Comparison of ENCODE assay signal across 26 cellular contexts in the genomic region with DNA sequence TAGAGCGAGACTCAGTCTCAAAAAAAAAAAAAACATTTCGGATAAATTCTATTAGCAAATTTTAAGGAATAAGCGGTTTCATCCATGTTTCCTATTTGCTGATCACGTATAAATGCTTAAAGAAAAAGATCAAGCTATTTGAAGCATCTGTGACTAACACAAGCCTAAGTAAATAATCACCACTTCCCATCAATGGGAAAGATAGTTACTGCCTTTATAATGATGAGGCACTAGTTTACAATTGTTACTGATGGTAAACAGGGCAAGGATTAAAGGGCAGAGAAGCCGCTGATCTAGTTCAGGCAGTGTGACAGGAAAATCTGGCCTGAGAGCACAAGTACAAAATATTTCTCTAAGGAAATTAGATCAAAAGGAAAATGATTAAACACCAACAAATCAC. TPM values are rescaled to one million over a fixed set of nuclear protein-coding genes. Genes with fewer than 3 reads are reported as not detected.
A peak's percentile ranks its signal among the peaks of the same experiment; 100 is the strongest.
DNase-seq lines count a peak whose midpoint lies in the region; ATAC-seq, FAIRE-seq and TF ChIP-seq lines count a peak whose summit lies in the region.
"Had no signal": no experiment of that assay in that cellular context is flagged by ENCODE, and none has a peak within 500 bp of the region (broad histone marks: within the 10 kb centered on the region; RNA-seq: fewer than 3 reads in every experiment).

No MANE protein-coding gene starts in this region.

- H3K9me3 Mint-ChIP-seq in activated T-cell treated with anti-CD3 and anti-CD28 coated beads, Interleukin-2, amount 50 U/mL, for 24 hours = no peaks in the 10 kb centered on the region
- H3K9me3 Mint-ChIP-seq in chondrocyte (ENCODE audit: low read depth) (no peaks in the 10 kb centered on the region), nephron progenitor cell (no peaks in the 10 kb centered on the region)
- H3K9me3 Mint-ChIP-seq in activated T-helper 2 cell treated with anti-CD3 and anti-CD28 coated beads, Interferon-gamma antibody, Interleukin-2, Interleukin-4, amounts not matched to agents 10 μg/mL and 5 μg/mL and 100 μg/mL, durations not matched to agents 14 hours and 24 hours and 36 hours = no peaks in the 10 kb centered on the region
- H3K9me3 Mint-ChIP-seq: GM23338 had no signal

- CTCF ChIA-PET in HepG2 (lab: Yijun Ruan, JAX; ENCODE audit: low intra/inter-chr PET ratio, low total read pairs) = no interaction called here

- no peak overlapping the region; the same call in 1 of the 2 replicates for H3K9ac ChIP-seq in HepG2 (ENCODE audit: insufficient read depth, low read depth, low read length)
- H3K9ac ChIP-seq: KMS-11 had no signal

- FAIRE-seq in HepG2 (lab: Jason Lieb, UNC) = no peak
- FAIRE-seq: D721Med had no signal

- DNase-seq in activated T-cell treated with anti-CD3 and anti-CD28 coated beads, Interleukin-2, amount 50 U/mL, for 24 hours = no peak
- no peak for DNase-seq in activated T-cell treated with anti-CD3 and anti-CD28 coated beads for 4 hours
- no peak for DNase-seq in chondrocyte (ENCODE audit: low spot score)
- peak; percentile 75 for DNase-seq in HepG2 (ENCODE audit: low spot score)
- no peak for DNase-seq in RKO (ENCODE audit: low spot score)
- DNase-seq in activated T-helper 2 cell treated with anti-CD3 and anti-CD28 coated beads, Interferon-gamma antibody, Interleukin-2, Interleukin-4, amounts not matched to agents 10 μg/mL and 5 μg/mL and 100 μg/mL, durations not matched to agents 14 hours and 24 hours and 36 hours (ENCODE audit: low spot score) = no peak
- no peak for DNase-seq in nephron progenitor cell
- DNase-seq: 8988T; AML-193; C1 segment of cervical spinal cord; DMS79 treated with DMSO at 0.1 percent for 48 hours; NCI-H1105; NCI-H1694; NCI-H2081; NCI-H2171; NCI-H345; NCI-H524; NCI-H774; NK-92 treated with Interleukin-12 subunit alpha and Interleukin-12 subunit beta, amount 100 ng/mL, for 24 hours; SJCRH30 had no signal

- TF ChIP-seq RAD21 in HepG2 (CRISPR knock-in tag; IDR thresholded peaks at IDR 0.05) = no peak

- in situ Hi-C loops in HepG2 (cut with HindIII; ENCODE audit: extremely low pct_ligation_motif_present, low pct_unique_long_range_greater_than_20kb) = no loop called here

- H3K27ac ChIP-seq in HepG2 (ENCODE audit: extremely low read length, insufficient read depth, low read length) = peak overlapping the region; percentile 64
- H3K27ac ChIP-seq: KMS-11, SJCRH30 had no signal

- no peaks in the 10 kb centered on the region for H3K9me3 ChIP-seq in HepG2 (ENCODE audit: low read length)
- H3K9me3 ChIP-seq: HAP-1, SJCRH30 had no signal

- H3K27me3 Mint-ChIP-seq in activated T-cell treated with anti-CD3 and anti-CD28 coated beads, Interleukin-2, amount 50 U/mL, for 24 hours = no peaks in the 10 kb centered on the region
- H3K27me3 Mint-ChIP-seq in chondrocyte (ENCODE audit: low read depth) (no peaks in the 10 kb centered on the region), nephron progenitor cell (ENCODE audit: low read depth, poor library complexity) (no peaks in the 10 kb centered on the region)
- H3K27me3 Mint-ChIP-seq in activated T-helper 2 cell treated with anti-CD3 and anti-CD28 coated beads, Interferon-gamma antibody, Interleukin-2, Interleukin-4, amounts not matched to agents 10 μg/mL and 5 μg/mL and 100 μg/mL, durations not matched to agents 14 hours and 24 hours and 36 hours (ENCODE audit: low read depth) = no peaks in the 10 kb centered on the region

- BruUV-seq in HepG2 (replicated peaks; lab: Mats Ljungman, UMichigan) = no TSS peak

- TF ChIP-seq POLR2A in HepG2 (IDR thresholded peaks at IDR 0.05; ENCODE audit: insufficient read depth in 1 of 2, low read depth in 2 of 2, low read length in 2 of 2) = no peak

- peak overlapping the region; percentile 29; the same call in 1 of the 2 replicates for H3K4me2 ChIP-seq in HepG2 (ENCODE audit: low read depth, low read length)
- H3K4me2 ChIP-seq: GM23338, KMS-11 had no signal

- no peaks in the 10 kb centered on the region for H4K20me1 ChIP-seq in HepG2 (ENCODE audit: insufficient read depth, low read length)

- TF ChIP-seq EP300 in HepG2 (IDR thresholded peaks at IDR 0.05; ENCODE audit: low read depth in 2 of 2, low read length in 2 of 2) = peak in 1 of 2 experiments; percentile 74; a peak in 2 of 4 replicates
- no peak for TF ChIP-seq EP300 in HepG2 (CRISPR knock-in tag; IDR thresholded peaks at IDR 0.05; ENCODE audit: borderline replicate concordance)

- POLR2A ChIA-PET in HepG2 (lab: Yijun Ruan, JAX) = interaction anchor here (1.2 to 2.4 kb wide), 2 partner anchors 13 to 133 kb away, joined by 4 to 17 read pairs; a partner anchor contains a TSS

- no peak overlapping the region for H2AFZ ChIP-seq in HepG2 (ENCODE audit: low read length)
- H2AFZ ChIP-seq: GM23338 had no signal

- H3K79me2 ChIP-seq in HepG2 (ENCODE audit: insufficient read depth, low read length) = peaks cover 8% of the 10 kb centered on the region

- intact Hi-C loops in HepG2 (cut with micrococcal nuclease; ENCODE audit: unreplicated experiment) = no loop called here
- intact Hi-C loops in activated T-helper 2 cell treated with anti-CD3 and anti-CD28 coated beads, Interferon-gamma antibody, Interleukin-2, Interleukin-4, amounts not matched to agents 10 μg/mL and 5 μg/mL and 100 μg/mL, durations not matched to agents 14 hours and 24 hours and 36 hours (cut with micrococcal nuclease) = no loop called here

- H3K36me3 Mint-ChIP-seq in activated T-cell treated with anti-CD3 and anti-CD28 coated beads, Interleukin-2, amount 50 U/mL, for 24 hours (ENCODE audit: low read depth) = peaks cover 72% of the 10 kb centered on the region
- H3K36me3 Mint-ChIP-seq in chondrocyte (ENCODE audit: low read depth) = peaks cover 5% of the 10 kb centered on the region
- peaks cover 45% of the 10 kb centered on the region for H3K36me3 Mint-ChIP-seq in activated T-helper 2 cell treated with anti-CD3 and anti-CD28 coated beads, Interferon-gamma antibody, Interleukin-2, Interleukin-4, amounts not matched to agents 10 μg/mL and 5 μg/mL and 100 μg/mL, durations not matched to agents 14 hours and 24 hours and 36 hours (ENCODE audit: low read depth)
- peaks cover 63% of the 10 kb centered on the region for H3K36me3 Mint-ChIP-seq in nephron progenitor cell (ENCODE audit: low read depth)

- WGBS in HepG2 (ENCODE audit: low lambda C conversion rate) = 58% methylated on average over 5 of the region's 5 CpGs

- no peak overlapping the region for H3K4me3 Mint-ChIP-seq in activated T-cell treated with anti-CD3 and anti-CD28 coated beads, Interleukin-2, amount 50 U/mL, for 24 hours
- H3K4me3 Mint-ChIP-seq in chondrocyte (ENCODE audit: unreplicated experiment) (no peak overlapping the region), nephron progenitor cell (no peak overlapping the region)
- no peak overlapping the region for H3K4me3 Mint-ChIP-seq in activated T-helper 2 cell treated with anti-CD3 and anti-CD28 coated beads, Interferon-gamma antibody, Interleukin-2, Interleukin-4, amounts not matched to agents 10 μg/mL and 5 μg/mL and 100 μg/mL, durations not matched to agents 14 hours and 24 hours and 36 hours (ENCODE audit: low read depth)
- H3K4me3 Mint-ChIP-seq: GM23338 had no signal

- H3K36me3 ChIP-seq in HepG2 (replicated peaks in 1 of 2; ENCODE audit: control insufficient read depth in 1 of 2, insufficient read depth in 2 of 2, low read length in 2 of 2) = peaks cover 4 to 35% of the 10 kb centered on the region in 2 experiments; a peak in 4 of 5 replicates

- peaks cover 39% of the 10 kb centered on the region for H3K4me1 ChIP-seq in HepG2 (ENCODE audit: insufficient read depth, low read length)
- H3K4me1 ChIP-seq: HAP-1 had no signal

- H3K4me1 Mint-ChIP-seq in activated T-cell treated with anti-CD3 and anti-CD28 coated beads, Interleukin-2, amount 50 U/mL, for 24 hours (ENCODE audit: low read depth) = peaks cover 5% of the 10 kb centered on the region
- H3K4me1 Mint-ChIP-seq in chondrocyte (ENCODE audit: low read depth) (peaks cover 10% of the 10 kb centered on the region), nephron progenitor cell (no peaks in the 10 kb centered on the region)
- H3K4me1 Mint-ChIP-seq in activated T-helper 2 cell treated with anti-CD3 and anti-CD28 coated beads, Interferon-gamma antibody, Interleukin-2, Interleukin-4, amounts not matched to agents 10 μg/mL and 5 μg/mL and 100 μg/mL, durations not matched to agents 14 hours and 24 hours and 36 hours (ENCODE audit: low read depth) = peaks cover 4% of the 10 kb centered on the region
- H3K4me1 Mint-ChIP-seq: GM23338 had no signal

- no peak for TF ChIP-seq CTCF in chondrocyte (IDR thresholded peaks at IDR 0.05)
- no peak for TF ChIP-seq CTCF in HepG2 (CRISPR knock-in tag; IDR thresholded peaks at IDR 0.05)
- no peak for TF ChIP-seq CTCF in nephron progenitor cell (IDR thresholded peaks at IDR 0.05)

- H3K27ac Mint-ChIP-seq in activated T-cell treated with anti-CD3 and anti-CD28 coated beads, Interleukin-2, amount 50 U/mL, for 24 hours = peak overlapping the region; percentile 14
- H3K27ac Mint-ChIP-seq in chondrocyte (ENCODE audit: unreplicated experiment) (peak overlapping the region; percentile 45), nephron progenitor cell (no peak overlapping the region)
- H3K27ac Mint-ChIP-seq in activated T-helper 2 cell treated with anti-CD3 and anti-CD28 coated beads, Interferon-gamma antibody, Interleukin-2, Interleukin-4, amounts not matched to agents 10 μg/mL and 5 μg/mL and 100 μg/mL, durations not matched to agents 14 hours and 24 hours and 36 hours = no peak overlapping the region
- H3K27ac Mint-ChIP-seq: GM23338 had no signal

- ATAC-seq in HepG2 (peak; percentile 84), GM18907 (IDR thresholded peaks at IDR 0.05; ENCODE audit: unreplicated experiment) (no peak)
- ATAC-seq: GM23338, Panc1 had no signal

- peak overlapping the region in 1 of 3 experiments; percentile 10; a peak in 1 of 6 replicates for H3K4me3 ChIP-seq in HepG2 (replicated peaks in 1 of 3; ENCODE audit: insufficient read depth in 1 of 3, low read depth in 2 of 3, low read length in 3 of 3)
- H3K4me3 ChIP-seq: GM23338, HAP-1, SJCRH30 had no signal

- no peaks in the 10 kb centered on the region for H3K27me3 ChIP-seq in HepG2 (ENCODE audit: control insufficient read depth in 1 of 2, insufficient read depth in 2 of 2, low read length in 2 of 2)
- H3K27me3 ChIP-seq: SJCRH30 had no signal

RNA-seq across cellular contexts. Expression of a gene that starts 13.7 kb away (rescaled TPM):
- total RNA-seq in chondrocyte (40.7 to 41.9 TPM (median 41.4 TPM) in 3 replicates), HepG2 (2016; rRNA removed; fragmentation: Illumina TruSeq; extraction: Trizol) (61.3 and 100 TPM in 2 replicates)
- total RNA-seq in HepG2 (2016; cell fraction: cytosol; rRNA removed; fragmentation: Illumina TruSeq; extraction: Trizol; ENCODE audit: low read depth) = 12.9 and 13.1 TPM in 2 replicates
- 63.2 and 98.2 TPM in 2 replicates for total RNA-seq in HepG2 (2016; cell fraction: insoluble cytoplasmic fraction; rRNA removed; fragmentation: Illumina TruSeq; extraction: Trizol)
- total RNA-seq in HepG2 (2016; cell fraction: membrane; rRNA removed; fragmentation: Illumina TruSeq; extraction: Trizol) = 20.9 and 25.4 TPM in 2 replicates
- 31.7 and 36.9 TPM in 2 replicates for total RNA-seq in HepG2 (2016; cell fraction: nucleus; rRNA removed; fragmentation: Illumina TruSeq; extraction: Trizol)
- 26.9 and 33.9 TPM in 2 replicates for polyA plus RNA-seq in HepG2 (2011; rRNA removed)
- polyA plus RNA-seq in HepG2 (2011; cell fraction: cytosol; rRNA removed) = 16.3 and 18.6 TPM in 2 replicates
- 19.7 and 22.9 TPM in 2 replicates for polyA plus RNA-seq in HepG2 (2011; cell fraction: nucleus; rRNA removed)
- 42.1 and 52.0 TPM in 2 replicates for polyA plus RNA-seq in HepG2 (2012)
- polyA plus RNA-seq in HepG2 (2016; cell fraction: cytosol; fragmentation: Illumina TruSeq; extraction: Trizol; ENCODE audit: low read depth) = 4.3 and 5.1 TPM in 2 replicates
- 67.6 and 69.7 TPM in 2 replicates for polyA plus RNA-seq in HepG2 (2016; cell fraction: insoluble cytoplasmic fraction; fragmentation: Illumina TruSeq; extraction: Trizol; ENCODE audit: low read depth)
- polyA plus RNA-seq in HepG2 (2016; cell fraction: membrane; fragmentation: Illumina TruSeq; extraction: Trizol; ENCODE audit: low read depth) = 8.5 and 9.1 TPM in 2 replicates
- polyA plus RNA-seq in HepG2 (2016; cell fraction: nucleus; fragmentation: Illumina TruSeq; extraction: Trizol; ENCODE audit: insufficient read depth, low read depth) = 28.6 and 29.4 TPM in 2 replicates
- 11.6 and 14.2 TPM in 2 replicates for polyA minus RNA-seq in HepG2 (2011; rRNA and poly(A)+ RNA removed; ENCODE audit: low replicate concordance)
- polyA minus RNA-seq in HepG2 (2011; cell fraction: cytosol; rRNA and poly(A)+ RNA removed) = 36.0 and 47.6 TPM in 2 replicates
- polyA minus RNA-seq in HepG2 (2011; cell fraction: nucleus; rRNA and poly(A)+ RNA removed) = 61.9 and 76.2 TPM in 2 replicates
- 53.5 and 59.2 TPM in 2 replicates for total RNA-seq in activated T-helper 2 cell treated with anti-CD3 and anti-CD28 coated beads, Interferon-gamma antibody, Interleukin-2, Interleukin-4, amounts not matched to agents 10 μg/mL and 5 μg/mL and 100 μg/mL, durations not matched to agents 14 hours and 24 hours and 36 hours

RNA-seq across cellular contexts. Expression of a gene that starts 37.8 kb away (rescaled TPM):
- total RNA-seq in chondrocyte (14.7 to 24.5 TPM (median 15.1 TPM) in 3 replicates), HepG2 (2016; rRNA removed; fragmentation: Illumina TruSeq; extraction: Trizol) (14.7 and 15.8 TPM in 2 replicates)
- total RNA-seq in HepG2 (2016; cell fraction: cytosol; rRNA removed; fragmentation: Illumina TruSeq; extraction: Trizol; ENCODE audit: low read depth) = 6.2 and 7.6 TPM in 2 replicates
- total RNA-seq in HepG2 (2016; cell fraction: insoluble cytoplasmic fraction; rRNA removed; fragmentation: Illumina TruSeq; extraction: Trizol) = 14.8 and 14.9 TPM in 2 replicates
- total RNA-seq in HepG2 (2016; cell fraction: membrane; rRNA removed; fragmentation: Illumina TruSeq; extraction: Trizol) = 13.2 and 16.8 TPM in 2 replicates
- 8.6 and 11.3 TPM in 2 replicates for total RNA-seq in HepG2 (2016; cell fraction: nucleus; rRNA removed; fragmentation: Illumina TruSeq; extraction: Trizol)
- polyA plus RNA-seq in HepG2 (2011; rRNA removed) = 10.1 TPM in 2 replicates
- 7.2 and 9.0 TPM in 2 replicates for polyA plus RNA-seq in HepG2 (2011; cell fraction: cytosol; rRNA removed)
- polyA plus RNA-seq in HepG2 (2011; cell fraction: nucleus; rRNA removed) = 5.6 and 6.4 TPM in 2 replicates
- 9.2 and 10.7 TPM in 2 replicates for polyA plus RNA-seq in HepG2 (2012)
- polyA plus RNA-seq in HepG2 (2016; cell fraction: cytosol; fragmentation: Illumina TruSeq; extraction: Trizol; ENCODE audit: low read depth) = 3.5 and 4.1 TPM in 2 replicates
- 18.0 and 18.1 TPM in 2 replicates for polyA plus RNA-seq in HepG2 (2016; cell fraction: insoluble cytoplasmic fraction; fragmentation: Illumina TruSeq; extraction: Trizol; ENCODE audit: low read depth)
- polyA plus RNA-seq in HepG2 (2016; cell fraction: membrane; fragmentation: Illumina TruSeq; extraction: Trizol; ENCODE audit: low read depth) = 8.2 and 10.3 TPM in 2 replicates
- 14.1 and 14.4 TPM in 2 replicates for polyA plus RNA-seq in HepG2 (2016; cell fraction: nucleus; fragmentation: Illumina TruSeq; extraction: Trizol; ENCODE audit: insufficient read depth, low read depth)
- polyA minus RNA-seq in HepG2 (2011; rRNA and poly(A)+ RNA removed; ENCODE audit: low replicate concordance) = 12.6 and 19.5 TPM in 2 replicates
- polyA minus RNA-seq in HepG2 (2011; cell fraction: cytosol; rRNA and poly(A)+ RNA removed) = 12.3 and 15.5 TPM in 2 replicates
- polyA minus RNA-seq in HepG2 (2011; cell fraction: nucleus; rRNA and poly(A)+ RNA removed) = 11.6 and 14.3 TPM in 2 replicates
- 51.9 and 68.4 TPM in 2 replicates for total RNA-seq in activated T-helper 2 cell treated with anti-CD3 and anti-CD28 coated beads, Interferon-gamma antibody, Interleukin-2, Interleukin-4, amounts not matched to agents 10 μg/mL and 5 μg/mL and 100 μg/mL, durations not matched to agents 14 hours and 24 hours and 36 hours

RNA-seq across cellular contexts. Expression of a gene that starts 39.8 kb away (rescaled TPM):
- 0.17 to 0.22 TPM (median 0.21 TPM) in 3 replicates for total RNA-seq in chondrocyte
- total RNA-seq in HepG2 (2016; rRNA removed; fragmentation: Illumina TruSeq; extraction: Trizol) = not detected in 2 replicates
- total RNA-seq in HepG2 (2016; cell fraction: cytosol; rRNA removed; fragmentation: Illumina TruSeq; extraction: Trizol; ENCODE audit: low read depth) = not detected in 2 replicates
- total RNA-seq in HepG2 (2016; cell fraction: insoluble cytoplasmic fraction; rRNA removed; fragmentation: Illumina TruSeq; extraction: Trizol) = not detected in 2 replicates
- not detected in 2 replicates for total RNA-seq in HepG2 (2016; cell fraction: membrane; rRNA removed; fragmentation: Illumina TruSeq; extraction: Trizol)
- not detected in 2 replicates for total RNA-seq in HepG2 (2016; cell fraction: nucleus; rRNA removed; fragmentation: Illumina TruSeq; extraction: Trizol)
- 0.03 and 0.08 TPM in 2 replicates for polyA plus RNA-seq in HepG2 (2011; rRNA removed)
- 0.01 and 0.04 TPM in 2 replicates for polyA plus RNA-seq in HepG2 (2011; cell fraction: cytosol; rRNA removed)
- 0.05 and 0.16 TPM in 2 replicates for polyA plus RNA-seq in HepG2 (2011; cell fraction: nucleus; rRNA removed)
- 0.04 TPM in 1 of 2 replicates, not detected in the other for polyA plus RNA-seq in HepG2 (2012)
- not detected in 2 replicates for polyA plus RNA-seq in HepG2 (2016; cell fraction: cytosol; fragmentation: Illumina TruSeq; extraction: Trizol; ENCODE audit: low read depth)
- not detected in 2 replicates for polyA plus RNA-seq in HepG2 (2016; cell fraction: insoluble cytoplasmic fraction; fragmentation: Illumina TruSeq; extraction: Trizol; ENCODE audit: low read depth)
- polyA plus RNA-seq in HepG2 (2016; cell fraction: membrane; fragmentation: Illumina TruSeq; extraction: Trizol; ENCODE audit: low read depth) = not detected in 2 replicates
- polyA plus RNA-seq in HepG2 (2016; cell fraction: nucleus; fragmentation: Illumina TruSeq; extraction: Trizol; ENCODE audit: insufficient read depth, low read depth) = 0.12 TPM in 1 of 2 replicates, not detected in the other
- polyA minus RNA-seq in HepG2 (2011; rRNA and poly(A)+ RNA removed; ENCODE audit: low replicate concordance) = 0.02 and 0.06 TPM in 2 replicates
- polyA minus RNA-seq in HepG2 (2011; cell fraction: cytosol; rRNA and poly(A)+ RNA removed) = not detected in 2 replicates
- polyA minus RNA-seq in HepG2 (2011; cell fraction: nucleus; rRNA and poly(A)+ RNA removed) = 0.13 TPM in 1 of 2 replicates, not detected in the other
- 0.05 TPM in 1 of 2 replicates, not detected in the other for total RNA-seq in activated T-helper 2 cell treated with anti-CD3 and anti-CD28 coated beads, Interferon-gamma antibody, Interleukin-2, Interleukin-4, amounts not matched to agents 10 μg/mL and 5 μg/mL and 100 μg/mL, durations not matched to agents 14 hours and 24 hours and 36 hours
- total RNA-seq: SJCRH30 had no signal
- polyA plus RNA-seq: GM23338 had no signal

RNA-seq across cellular contexts. Expression of a gene that starts 56.4 kb away (rescaled TPM):
- total RNA-seq in chondrocyte = 2.3 to 4.8 TPM (median 2.5 TPM) in 3 replicates
- total RNA-seq in HepG2 (2016; rRNA removed; fragmentation: Illumina TruSeq; extraction: Trizol) = 0.13 and 0.86 TPM in 2 replicates
- total RNA-seq in HepG2 (2016; cell fraction: cytosol; rRNA removed; fragmentation: Illumina TruSeq; extraction: Trizol; ENCODE audit: low read depth) = 0.18 and 0.20 TPM in 2 replicates
- 0.28 and 0.89 TPM in 2 replicates for total RNA-seq in HepG2 (2016; cell fraction: insoluble cytoplasmic fraction; rRNA removed; fragmentation: Illumina TruSeq; extraction: Trizol)
- 0.14 and 0.28 TPM in 2 replicates for total RNA-seq in HepG2 (2016; cell fraction: membrane; rRNA removed; fragmentation: Illumina TruSeq; extraction: Trizol)
- 2.1 and 3.2 TPM in 2 replicates for total RNA-seq in HepG2 (2016; cell fraction: nucleus; rRNA removed; fragmentation: Illumina TruSeq; extraction: Trizol)
- polyA plus RNA-seq in HepG2 (2011; rRNA removed) = 1.4 and 1.7 TPM in 2 replicates
- polyA plus RNA-seq in HepG2 (2011; cell fraction: cytosol; rRNA removed) = 0.14 and 0.25 TPM in 2 replicates
- polyA plus RNA-seq in HepG2 (2011; cell fraction: nucleus; rRNA removed) = 9.3 and 9.9 TPM in 2 replicates
- polyA plus RNA-seq in HepG2 (2012) = 1.0 and 1.8 TPM in 2 replicates
- 0.10 and 0.14 TPM in 2 replicates for polyA plus RNA-seq in HepG2 (2016; cell fraction: cytosol; fragmentation: Illumina TruSeq; extraction: Trizol; ENCODE audit: low read depth)
- 0.16 and 0.17 TPM in 2 replicates for polyA plus RNA-seq in HepG2 (2016; cell fraction: insoluble cytoplasmic fraction; fragmentation: Illumina TruSeq; extraction: Trizol; ENCODE audit: low read depth)
- 0.31 TPM in 1 of 2 replicates, not detected in the other for polyA plus RNA-seq in HepG2 (2016; cell fraction: membrane; fragmentation: Illumina TruSeq; extraction: Trizol; ENCODE audit: low read depth)
- polyA plus RNA-seq in HepG2 (2016; cell fraction: nucleus; fragmentation: Illumina TruSeq; extraction: Trizol; ENCODE audit: insufficient read depth, low read depth) = 4.4 and 4.9 TPM in 2 replicates
- polyA minus RNA-seq in HepG2 (2011; rRNA and poly(A)+ RNA removed; ENCODE audit: low replicate concordance) = 2.1 and 5.5 TPM in 2 replicates
- 0.26 TPM in 1 of 2 replicates, not detected in the other for polyA minus RNA-seq in HepG2 (2011; cell fraction: cytosol; rRNA and poly(A)+ RNA removed)
- polyA minus RNA-seq in HepG2 (2011; cell fraction: nucleus; rRNA and poly(A)+ RNA removed) = 6.7 and 8.5 TPM in 2 replicates
- total RNA-seq in activated T-helper 2 cell treated with anti-CD3 and anti-CD28 coated beads, Interferon-gamma antibody, Interleukin-2, Interleukin-4, amounts not matched to agents 10 μg/mL and 5 μg/mL and 100 μg/mL, durations not matched to agents 14 hours and 24 hours and 36 hours = 6.0 and 6.3 TPM in 2 replicates

Comparison
In these comparisons a context has a peak if more than half of its experiments do, and no peak if none do; other contexts are left out.
1. H3K27ac Mint-ChIP-seq: peak in activated T-cell treated with anti-CD3 and anti-CD28 coated beads, Interleukin-2, amount 50 U/mL, for 24 hours (single experiment) and chondrocyte (single experiment); none in activated T-helper 2 cell treated with anti-CD3 and anti-CD28 coated beads, Interferon-gamma antibody, Interleukin-2, Interleukin-4, amounts not matched to agents 10 μg/mL and 5 μg/mL and 100 μg/mL, durations not matched to agents 14 hours and 24 hours and 36 hours (single experiment) and nephron progenitor cell (single experiment).